ENCODE assay signal across 24 cellular contexts in the genomic region with DNA sequence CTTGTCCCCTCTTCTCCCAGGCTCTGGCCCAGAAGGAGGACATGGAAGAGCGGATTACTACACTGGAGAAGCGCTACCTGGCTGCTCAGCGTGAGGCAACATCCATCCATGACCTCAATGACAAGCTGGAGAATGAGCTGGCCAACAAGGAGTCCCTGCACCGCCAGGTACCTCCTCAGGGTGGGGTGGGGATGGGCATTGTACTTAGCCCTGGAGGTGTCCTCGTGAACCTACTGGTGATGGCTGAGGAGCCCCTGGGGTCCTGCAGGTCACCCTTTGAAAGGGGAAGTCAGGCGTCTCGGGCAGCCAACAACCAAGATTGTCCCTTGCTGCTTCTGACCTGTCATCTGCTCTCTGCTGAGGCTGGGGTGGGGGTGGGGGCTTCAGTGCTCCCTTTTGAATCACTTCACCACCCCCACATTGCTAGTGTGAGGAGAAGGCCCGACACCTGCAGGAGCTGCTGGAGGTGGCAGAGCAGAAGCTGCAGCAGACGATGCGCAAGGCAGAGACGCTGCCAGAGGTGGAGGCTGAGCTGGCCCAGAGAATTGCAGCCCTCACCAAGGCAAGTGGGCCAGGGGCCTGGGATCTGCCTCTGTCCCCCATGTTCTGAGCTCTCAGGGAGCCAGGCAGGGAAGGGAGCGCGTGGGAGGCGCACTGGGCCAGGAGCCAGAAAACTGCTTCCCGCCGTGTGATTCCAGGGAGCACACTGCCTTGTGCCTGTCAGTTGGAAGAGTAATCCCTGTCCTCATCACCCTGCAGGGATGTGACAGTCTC. TPM values are rescaled to one million over a fixed set of nuclear protein-coding genes. Genes with fewer than 3 reads are reported as not detected.
DNase-seq lines count a peak whose midpoint lies in the region; ATAC-seq, FAIRE-seq and TF ChIP-seq lines count a peak whose summit lies in the region.
"Had no signal": no experiment of that assay in that cellular context is flagged by ENCODE, and none has a peak within 500 bp of the region (broad histone marks: within the 10 kb centered on the region; RNA-seq: fewer than 3 reads in every experiment).

No MANE protein-coding gene starts in this region.

- H3K36me3 ChIP-seq in BLaER1 (peaks cover 96% of the 10 kb centered on the region), IMR-90 (ENCODE audit: control insufficient read depth, insufficient read depth, low read length) (peaks cover 21% of the 10 kb centered on the region), neuronal stem cell (replicated peaks in 1 of 2; ENCODE audit: control insufficient read depth in 2 of 2, insufficient read depth in 2 of 2, low read length in 2 of 2) (no peaks in the 10 kb centered on the region)

- no peak overlapping the region for H4K5ac ChIP-seq in IMR-90 (ENCODE audit: low read depth, low read length)

- no peaks in the 10 kb centered on the region for H4K20me1 ChIP-seq in BLaER1
- peaks cover 3% of the 10 kb centered on the region; the same call in 1 of the 2 replicates for H4K20me1 ChIP-seq in IMR-90 (ENCODE audit: insufficient read depth, low read length)

- H3K4me2 ChIP-seq in BLaER1 (no peak overlapping the region), IMR-90 (ENCODE audit: low read depth, low read length) (no peak overlapping the region), neuronal stem cell (ENCODE audit: insufficient read depth, low read length, poor library complexity, severe bottlenecking) (no peak overlapping the region)
- H3K4me2 ChIP-seq: GM23338 had no signal

- H2BK15ac ChIP-seq in IMR-90 (ENCODE audit: low read depth, low read length) = no peak overlapping the region
- no peak overlapping the region for H2BK15ac ChIP-seq in neuronal stem cell (ENCODE audit: low read length)

- in situ Hi-C loops in IMR-90 (cut with MboI; ENCODE audit: low sequenced_read_pairs) = no loop called here

- H2AFZ ChIP-seq in IMR-90 (replicated peaks; ENCODE audit: low read length, poor library complexity) = no peak overlapping the region
- no peak overlapping the region for H2AFZ ChIP-seq in neuronal stem cell (ENCODE audit: low read length)
- H2AFZ ChIP-seq: GM23338 had no signal

- no peak overlapping the region for H2BK12ac ChIP-seq in neuronal stem cell (ENCODE audit: low read length)

- no peaks in the 10 kb centered on the region for H3K27me3 ChIP-seq in BLaER1
- H3K27me3 ChIP-seq in IMR-90 (ENCODE audit: control insufficient read depth, insufficient read depth, low read length) = no peaks in the 10 kb centered on the region
- peaks cover 0 to 60% (median 0%) of the 10 kb centered on the region in 3 experiments for H3K27me3 ChIP-seq in neuronal stem cell (ENCODE audit: control insufficient read depth in 3 of 3, insufficient read depth in 3 of 3, low read depth in 1 of 3, low read length in 3 of 3)
- H3K27me3 ChIP-seq: right atrium auricular region had no signal

- H3K56ac ChIP-seq in IMR-90 (ENCODE audit: extremely low read depth, insufficient read depth, low read length) = no peak overlapping the region

- H2BK120ac ChIP-seq in IMR-90 (ENCODE audit: low read depth, low read length) (no peak overlapping the region), neuronal stem cell (ENCODE audit: low read depth, low read length) (no peak overlapping the region)

- no peak for TF ChIP-seq RAD21 in IMR-90 (IDR thresholded peaks at IDR 0.05; ENCODE audit: low read length)

- no peak overlapping the region for H2BK20ac ChIP-seq in IMR-90 (ENCODE audit: low read depth, low read length)

- no peak overlapping the region for H3K18ac ChIP-seq in IMR-90 (ENCODE audit: low read depth, low read length)
- peak overlapping the region; percentile 15 for H3K18ac ChIP-seq in neuronal stem cell (ENCODE audit: low read length)

- H3K4me1 ChIP-seq in BLaER1 (peaks cover 51% of the 10 kb centered on the region), IMR-90 (ENCODE audit: control insufficient read depth, insufficient read depth, low read length) (peaks cover 14% of the 10 kb centered on the region), neuronal stem cell (ENCODE audit: control insufficient read depth in 2 of 2, insufficient read depth in 1 of 2, low read depth in 1 of 2, low read length in 2 of 2) (peaks cover 0 to 4% of the 10 kb centered on the region in 2 donors)
- H3K4me1 ChIP-seq: Caco-2 had no signal

- H4K91ac ChIP-seq in IMR-90 (ENCODE audit: insufficient read depth, low read depth, low read length) (no peak overlapping the region), neuronal stem cell (ENCODE audit: low read depth, low read length, poor library complexity) (no peak overlapping the region)

- ATAC-seq in IMR-90 (ENCODE audit: low read depth) = no peak
- ATAC-seq in GM19463 (IDR thresholded peaks at IDR 0.05; ENCODE audit: unreplicated experiment) = no peak
- ATAC-seq in HG03025 (IDR thresholded peaks at IDR 0.05; ENCODE audit: low FRiP score, unreplicated experiment) = no peak
- ATAC-seq: GM23338, HepG2, left lobe of liver had no signal

- no peak for TF ChIP-seq CTCF in IMR-90 (conservative IDR thresholded peaks at IDR 0.05; ENCODE audit: low read depth, low read length)
- no peak for TF ChIP-seq CTCF in cardiac fibroblast (IDR thresholded peaks at IDR 0.05; ENCODE audit: low read depth, low read length)

- dilution Hi-C loops in IMR-90 (cut with HindIII; ENCODE audit: low sequenced_read_pairs, unreplicated experiment) = no loop called here

- H3K9ac ChIP-seq in BLaER1 (no peak overlapping the region), IMR-90 (ENCODE audit: low read depth, low read length) (no peak overlapping the region), neuronal stem cell (ENCODE audit: low read depth, low read length, poor library complexity) (no peak overlapping the region)

- no TSS peak for BruUV-seq in IMR-90 (replicated peaks; lab: Mats Ljungman, UMichigan)

- FAIRE-seq in HTR-8/SVneo (lab: Jason Lieb, UNC) = no peak
- FAIRE-seq: bronchial epithelial cell, HepG2 had no signal

- H3K9me1 ChIP-seq in IMR-90 (ENCODE audit: insufficient read depth, low read length) = peaks cover 6% of the 10 kb centered on the region

- peaks cover 0 to 3% of the 10 kb centered on the region in 2 experiments; a peak in 1 of 4 replicates for H3K79me1 ChIP-seq in IMR-90 (ENCODE audit: low read depth in 1 of 2, low read length in 2 of 2)
- no peaks in the 10 kb centered on the region for H3K79me1 ChIP-seq in neuronal stem cell (ENCODE audit: low read depth, low read length)

- peak overlapping the region; percentile 41; the same call in 1 of the 2 replicates for H3K27ac ChIP-seq in BLaER1
- H3K27ac ChIP-seq in IMR-90 (ENCODE audit: insufficient read depth, low read length) = no peak overlapping the region
- no peak overlapping the region for H3K27ac ChIP-seq in neuronal stem cell (replicated peaks; ENCODE audit: low read length)
- H3K27ac ChIP-seq: right atrium auricular region had no signal

- DNase-seq in IMR-90 (peak; percentile 35), cardiac fibroblast (ENCODE audit: low read depth in 2 of 2) (peak; percentile 11 to 35), neuronal stem cell (ENCODE audit: low spot score) (no peak), T-helper 2 cell (no peak), HTR-8/SVneo (ENCODE audit: insufficient read length, low spot score) (no peak)
- DNase-seq: activated CD4-positive, alpha-beta T cell treated with anti-CD3 and anti-CD28 coated beads, Interleukin-2, amount 10 ng/mL, durations not matched to agents 7 days and 5 days; activated CD8-positive, alpha-beta memory T cell treated with anti-CD3 and anti-CD28 coated beads, Interleukin-2, amount 50 U/mL, for 4 hours; activated effector memory CD4-positive, alpha-beta T cell treated with anti-CD3 and anti-CD28 coated beads, Interleukin-2, amount 50 U/mL, for 16 hours; Caco-2; NCI-H1436 treated with DMSO at 0.1 percent for 48 hours; NCI-H446 treated with DMSO at 0.1 percent for 48 hours; stimulated activated CD4-positive, alpha-beta T cell treated with anti-CD3 and anti-CD28 coated beads, Interleukin-15, amount 100 ng/mL, for 24 hours; T-helper 1 cell had no signal

- H2AK5ac ChIP-seq in IMR-90 (ENCODE audit: low read depth, low read length) (no peak overlapping the region), neuronal stem cell (ENCODE audit: low read depth, low read length) (no peak overlapping the region)

- CTCF ChIA-PET in IMR-90 (lab: Yijun Ruan, JAX) = no interaction called here

- no peak for TF ChIP-seq POLR2A in IMR-90 (IDR thresholded peaks at IDR 0.05; ENCODE audit: low read depth, low read length)

- H3K14ac ChIP-seq in IMR-90 (replicated peaks; ENCODE audit: low read depth, low read length) = no peak overlapping the region
- H3K14ac ChIP-seq in neuronal stem cell (ENCODE audit: low read length) = no peak overlapping the region

- H3K4ac ChIP-seq in IMR-90 (ENCODE audit: low read depth, low read length) = no peak overlapping the region
- no peak overlapping the region for H3K4ac ChIP-seq in neuronal stem cell (ENCODE audit: low read length)

- H3K23ac ChIP-seq in IMR-90 (ENCODE audit: low read depth, low read length) (no peak overlapping the region), neuronal stem cell (ENCODE audit: low read depth, low read length, poor library complexity) (peak overlapping the region; percentile 27)

- no peak overlapping the region for H2AK9ac ChIP-seq in IMR-90 (replicated peaks; ENCODE audit: low read depth, low read length, poor library complexity)

- H4K8ac ChIP-seq in IMR-90 (ENCODE audit: low read depth in 2 of 2, low read length in 2 of 2) = no peak overlapping the region
- H4K8ac ChIP-seq in neuronal stem cell (ENCODE audit: low read depth, low read length) = no peak overlapping the region

- H3K9me3 ChIP-seq in BLaER1 (no peaks in the 10 kb centered on the region), IMR-90 (ENCODE audit: control insufficient read depth, insufficient read depth, low read length) (no peaks in the 10 kb centered on the region), neuronal stem cell (replicated peaks in 1 of 2; ENCODE audit: control insufficient read depth in 2 of 2, insufficient read depth in 1 of 2, low read depth in 1 of 2, low read length in 2 of 2) (no peaks in the 10 kb centered on the region)
- H3K9me3 ChIP-seq: Caco-2, right atrium auricular region had no signal

- H2BK5ac ChIP-seq in IMR-90 (ENCODE audit: low read depth, low read length, poor library complexity, severe bottlenecking) (no peak overlapping the region), neuronal stem cell (ENCODE audit: low read length) (no peak overlapping the region)

- WGBS in IMR-90 (ENCODE audit: extremely low coverage in 2 of 2, insufficient read length in 1 of 2), 2 experiments = 100% methylated on average over 3 of the region's 16 CpGs; no CpG with 5 or more reads in 1 of the 2 experiments
- WGBS in neuronal stem cell (ENCODE audit: extremely low coverage in 2 of 2, insufficient read length in 2 of 2, insufficient replicate concordance in 1 of 2), 2 donors = no CpG with 5 or more reads among the region's 16 CpGs

- POLR2A ChIA-PET in IMR-90 (lab: Charles Lee; ENCODE audit: unreplicated experiment) = interaction anchor here (0.7 kb wide), 1 partner anchor 12 kb away, joined by 5 read pairs; no protein-coding TSS in a partner anchor

- H3K4me3 ChIP-seq in BLaER1 (no peak overlapping the region), IMR-90 (ENCODE audit: insufficient read depth, low read depth, low read length) (no peak overlapping the region), cardiac fibroblast (replicated peaks in 1 of 2; ENCODE audit: low read depth in 2 of 2, low read length in 2 of 2) (no peak overlapping the region), neuronal stem cell (ENCODE audit: low read length in 2 of 2) (no peak overlapping the region)
- H3K4me3 ChIP-seq: GM23338, right atrium auricular region had no signal

- intact Hi-C loops in IMR-90 (cut with micrococcal nuclease) = no loop called here

RNA-seq across cellular contexts. Expression of a gene that starts 19.7 kb away (rescaled TPM):
- 3.6 and 5.4 TPM in 2 replicates for total RNA-seq in IMR-90 (2012; rRNA removed)
- 13.7 and 14.3 TPM in 2 replicates for polyA plus RNA-seq in IMR-90 (2012; rRNA removed)
- polyA plus RNA-seq in IMR-90 (2012; cell fraction: cytosol; rRNA removed) = 6.1 and 8.4 TPM in 2 replicates
- 166 and 173 TPM in 2 replicates for polyA plus RNA-seq in IMR-90 (2012; cell fraction: nucleus; rRNA removed; ENCODE audit: low replicate concordance)
- 2.6 TPM for polyA plus RNA-seq in neuronal stem cell (2013, experiment 1 of 2)
- 2.8 TPM for polyA plus RNA-seq in neuronal stem cell (2013, experiment 2 of 2)
- total RNA-seq: HepG2 had no signal

RNA-seq across cellular contexts. Expression of a gene that starts 38.8 kb away (rescaled TPM):
- 63.1 and 68.0 TPM in 2 replicates for total RNA-seq in IMR-90 (2012; rRNA removed)
- polyA plus RNA-seq in IMR-90 (2012; rRNA removed) = 52.8 and 56.8 TPM in 2 replicates
- 20.7 and 41.4 TPM in 2 replicates for polyA plus RNA-seq in IMR-90 (2012; cell fraction: cytosol; rRNA removed)
- polyA plus RNA-seq in IMR-90 (2012; cell fraction: nucleus; rRNA removed; ENCODE audit: low replicate concordance) = 38.3 and 88.4 TPM in 2 replicates
- 63.8 TPM for polyA plus RNA-seq in neuronal stem cell (2013, experiment 1 of 2)
- polyA plus RNA-seq in neuronal stem cell (2013, experiment 2 of 2) = 62.6 TPM

RNA-seq across cellular contexts. Expression of a gene that starts 39.8 kb away (rescaled TPM):
- not detected in 2 replicates for total RNA-seq in IMR-90 (2012; rRNA removed)
- polyA plus RNA-seq in IMR-90 (2012; rRNA removed) = not detected in 2 replicates
- polyA plus RNA-seq in IMR-90 (2012; cell fraction: cytosol; rRNA removed) = not detected in 2 replicates
- polyA plus RNA-seq in IMR-90 (2012; cell fraction: nucleus; rRNA removed; ENCODE audit: low replicate concordance) = not detected in 2 replicates
- 0.04 TPM for polyA plus RNA-seq in neuronal stem cell (2013, experiment 1 of 2)
- 0.06 TPM for polyA plus RNA-seq in neuronal stem cell (2013, experiment 2 of 2)
- total RNA-seq: activated CD4-positive, alpha-beta T cell treated with anti-CD3 and anti-CD28 coated beads, Interleukin-2, amount 10 ng/mL, durations not matched to agents 7 days and 5 days; bronchial epithelial cell; Caco-2; glomerular endothelial cell; GM23338; HepG2; left lobe of liver; M059J; right atrium auricular region had no signal
- polyA plus RNA-seq: esophagus, GM23338, HepG2 had no signal

Comparison
In these comparisons a context has a peak if more than half of its experiments do, and no peak if none do; other contexts are left out.
1. DNase-seq: peak in IMR-90 (single experiment) and cardiac fibroblast (2 of 2); none in neuronal stem cell (single experiment), T-helper 2 cell (0 of 5) and HTR-8/SVneo (single experiment).